In genomic region chr4:5893013-5893580, GRCh38 we compare ENCODE assay signal across 9 cellular contexts. TPM values are rescaled to one million over a fixed set of nuclear protein-coding genes. Genes with fewer than 3 reads are reported as not detected.
DNase-seq lines count a peak whose midpoint lies in the region; ATAC-seq and TF ChIP-seq lines count a peak whose summit lies in the region.
"Had no signal": no experiment of that assay in that cellular context is flagged by ENCODE, and none has a peak within 500 bp of the region (broad histone marks: within the 10 kb centered on the region; RNA-seq: fewer than 3 reads in every experiment).

Gene CRMP1 (minus strand): TSS chr4:5893086. CDS start chr4:5892969, 117 bp downstream.

- H3K4me1 ChIP-seq in Karpas-422 (ENCODE audit: low read length) = peaks cover 41% of the 10 kb centered on the region

- H3K4me2 ChIP-seq in Karpas-422 (ENCODE audit: low read depth, low read length, poor library complexity, severe bottlenecking) = peak within 1 kb of the TSS; percentile 13

- no peak for DNase-seq in A172 (ENCODE audit: low spot score)
- DNase-seq in Karpas-422 = no peak
- DNase-seq in WTC11 (ENCODE audit: low spot score) = peak; percentile 81
- no peak for DNase-seq in kidney epithelial cell (ENCODE audit: low read depth)
- DNase-seq in UCSD-AML1 (lab: John Stamatoyannopoulos, UW; ENCODE audit: unreplicated experiment) = no peak
- no peak for DNase-seq in HCEC 1CT
- DNase-seq: CD4-positive, alpha-beta memory T cell had no signal

- CTCF ChIA-PET in WTC11 (lab: Charles Lee) = interaction anchor here (0.7 to 2.1 kb wide), 8 partner anchors 10 to 140 kb away, joined by 3 to 13 read pairs (median 6); no protein-coding TSS in a partner anchor

- ATAC-seq in WTC11 (peak; percentile 52), HG03159 (IDR thresholded peaks at IDR 0.05; ENCODE audit: unreplicated experiment) (no peak), GM21825 (IDR thresholded peaks at IDR 0.05; ENCODE audit: unreplicated experiment) (no peak)

- peaks cover 46% of the 10 kb centered on the region for H3K4me1 Mint-ChIP-seq in WTC11

- no peak within 1 kb of the TSS for H3K9ac ChIP-seq in Karpas-422 (ENCODE audit: low read length)

- H3K4me3 ChIP-seq in Karpas-422 (ENCODE audit: low read length) (no peak within 1 kb of the TSS), kidney epithelial cell (ENCODE audit: low read depth, low read length) (no peak within 1 kb of the TSS)

- H3K27ac ChIP-seq in Karpas-422 (ENCODE audit: low read length) = no peak within 1 kb of the TSS

- H3K36me3 ChIP-seq in Karpas-422 (ENCODE audit: insufficient read depth, low read length) = no peaks in the 10 kb centered on the region; the same call in 1 of the 2 replicates
- no peaks in the 10 kb centered on the region for H3K36me3 ChIP-seq in kidney epithelial cell (ENCODE audit: control insufficient read depth, insufficient read depth, low read length)

- TF ChIP-seq CTCF in WTC11 (IDR thresholded peaks at IDR 0.05) (no peak), kidney epithelial cell (IDR thresholded peaks at IDR 0.05; ENCODE audit: insufficient read depth, low read length, poor library complexity, severe bottlenecking) (no peak)

- H3K9me2 ChIP-seq in Karpas-422 (replicated peaks; ENCODE audit: insufficient read depth, low read length) = no peaks in the 10 kb centered on the region

- no peaks in the 10 kb centered on the region for H3K79me2 ChIP-seq in Karpas-422 (ENCODE audit: low read length)

- H4K20me1 ChIP-seq in Karpas-422 (ENCODE audit: insufficient read depth, low read depth, low read length) = no peaks in the 10 kb centered on the region

- H2AFZ ChIP-seq in Karpas-422 (ENCODE audit: low read length) = no peak within 1 kb of the TSS

- peaks cover 85% of the 10 kb centered on the region for H3K27me3 Mint-ChIP-seq in WTC11 (ENCODE audit: low read depth)

- H3K9me3 Mint-ChIP-seq in WTC11 = peaks cover 12% of the 10 kb centered on the region

- H3K27ac Mint-ChIP-seq in WTC11 = no peak within 1 kb of the TSS

- POLR2A ChIA-PET in WTC11 (lab: Charles Lee) = no interaction called here

- H3K27me3 ChIP-seq in Karpas-422 (ENCODE audit: low read length) (peaks cover 5% of the 10 kb centered on the region; the same call in 1 of the 2 replicates), kidney epithelial cell (ENCODE audit: control insufficient read depth, insufficient read depth, low read length) (peaks cover 65% of the 10 kb centered on the region)

- H3K4me3 Mint-ChIP-seq in WTC11 = peak within 1 kb of the TSS; percentile 73

- peaks cover 8% of the 10 kb centered on the region for H3K36me3 Mint-ChIP-seq in WTC11

- peaks cover 5% of the 10 kb centered on the region; the same call in 1 of the 2 replicates for H3K9me3 ChIP-seq in Karpas-422 (ENCODE audit: low read length)

TF ChIP-seq in WTC11, 78 proteins besides CTCF, POLR2A, EP300 and RAD21:
- TF ChIP-seq OVOL2 (CRISPR knock-in tag; IDR thresholded peaks at IDR 0.05; ENCODE audit: borderline replicate concordance) = no peak
- no peak for TF ChIP-seq SOX15 (CRISPR knock-in tag; IDR thresholded peaks at IDR 0.05)
- no peak for TF ChIP-seq HMGA2 (CRISPR knock-in tag; IDR thresholded peaks at IDR 0.05)
- TF ChIP-seq, protein P1, sequence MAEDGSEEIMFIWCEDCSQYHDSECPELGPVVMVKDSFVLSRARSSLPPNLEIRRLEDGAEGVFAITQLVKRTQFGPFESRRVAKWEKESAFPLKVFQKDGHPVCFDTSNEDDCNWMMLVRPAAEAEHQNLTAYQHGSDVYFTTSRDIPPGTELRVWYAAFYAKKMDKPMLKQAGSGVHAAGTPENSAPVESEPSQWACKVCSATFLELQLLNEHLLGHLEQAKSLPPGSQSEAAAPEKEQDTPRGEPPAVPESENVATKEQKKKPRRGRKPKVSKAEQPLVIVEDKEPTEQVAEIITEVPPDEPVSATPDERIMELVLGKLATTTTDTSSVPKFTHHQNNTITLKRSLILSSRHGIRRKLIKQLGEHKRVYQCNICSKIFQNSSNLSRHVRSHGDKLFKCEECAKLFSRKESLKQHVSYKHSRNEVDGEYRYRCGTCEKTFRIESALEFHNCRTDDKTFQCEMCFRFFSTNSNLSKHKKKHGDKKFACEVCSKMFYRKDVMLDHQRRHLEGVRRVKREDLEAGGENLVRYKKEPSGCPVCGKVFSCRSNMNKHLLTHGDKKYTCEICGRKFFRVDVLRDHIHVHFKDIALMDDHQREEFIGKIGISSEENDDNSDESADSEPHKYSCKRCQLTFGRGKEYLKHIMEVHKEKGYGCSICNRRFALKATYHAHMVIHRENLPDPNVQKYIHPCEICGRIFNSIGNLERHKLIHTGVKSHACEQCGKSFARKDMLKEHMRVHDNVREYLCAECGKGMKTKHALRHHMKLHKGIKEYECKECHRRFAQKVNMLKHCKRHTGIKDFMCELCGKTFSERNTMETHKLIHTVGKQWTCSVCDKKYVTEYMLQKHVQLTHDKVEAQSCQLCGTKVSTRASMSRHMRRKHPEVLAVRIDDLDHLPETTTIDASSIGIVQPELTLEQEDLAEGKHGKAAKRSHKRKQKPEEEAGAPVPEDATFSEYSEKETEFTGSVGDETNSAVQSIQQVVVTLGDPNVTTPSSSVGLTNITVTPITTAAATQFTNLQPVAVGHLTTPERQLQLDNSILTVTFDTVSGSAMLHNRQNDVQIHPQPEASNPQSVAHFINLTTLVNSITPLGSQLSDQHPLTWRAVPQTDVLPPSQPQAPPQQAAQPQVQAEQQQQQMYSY (CRISPR knock-in tag; IDR thresholded peaks at IDR 0.05) = no peak
- TF ChIP-seq NFE2L1 (CRISPR knock-in tag; IDR thresholded peaks at IDR 0.05) = 0 out of 2 replicates have a peak, but pooled peaks have one; percentile 17
- TF ChIP-seq ZNF219 (CRISPR knock-in tag; IDR thresholded peaks at IDR 0.05; ENCODE audit: borderline replicate concordance) = no peak
- TF ChIP-seq ZNF512 (CRISPR knock-in tag; IDR thresholded peaks at IDR 0.05; ENCODE audit: borderline replicate concordance) = no peak
- 0 out of 2 replicates have a peak, but pooled peaks have one; percentile 11 for TF ChIP-seq FOXP4 (CRISPR knock-in tag; IDR thresholded peaks at IDR 0.05)
- TF ChIP-seq MAX (CRISPR knock-in tag; IDR thresholded peaks at IDR 0.05) = peak; percentile 21; the same call in 1 of the 2 replicates
- TF ChIP-seq RORB (CRISPR knock-in tag; IDR thresholded peaks at IDR 0.05) = no peak
- no peak for TF ChIP-seq ZNF671 (CRISPR knock-in tag; IDR thresholded peaks at IDR 0.05)
- no peak for TF ChIP-seq ZNF121 (CRISPR knock-in tag; IDR thresholded peaks at IDR 0.05)
- TF ChIP-seq, protein P2, sequence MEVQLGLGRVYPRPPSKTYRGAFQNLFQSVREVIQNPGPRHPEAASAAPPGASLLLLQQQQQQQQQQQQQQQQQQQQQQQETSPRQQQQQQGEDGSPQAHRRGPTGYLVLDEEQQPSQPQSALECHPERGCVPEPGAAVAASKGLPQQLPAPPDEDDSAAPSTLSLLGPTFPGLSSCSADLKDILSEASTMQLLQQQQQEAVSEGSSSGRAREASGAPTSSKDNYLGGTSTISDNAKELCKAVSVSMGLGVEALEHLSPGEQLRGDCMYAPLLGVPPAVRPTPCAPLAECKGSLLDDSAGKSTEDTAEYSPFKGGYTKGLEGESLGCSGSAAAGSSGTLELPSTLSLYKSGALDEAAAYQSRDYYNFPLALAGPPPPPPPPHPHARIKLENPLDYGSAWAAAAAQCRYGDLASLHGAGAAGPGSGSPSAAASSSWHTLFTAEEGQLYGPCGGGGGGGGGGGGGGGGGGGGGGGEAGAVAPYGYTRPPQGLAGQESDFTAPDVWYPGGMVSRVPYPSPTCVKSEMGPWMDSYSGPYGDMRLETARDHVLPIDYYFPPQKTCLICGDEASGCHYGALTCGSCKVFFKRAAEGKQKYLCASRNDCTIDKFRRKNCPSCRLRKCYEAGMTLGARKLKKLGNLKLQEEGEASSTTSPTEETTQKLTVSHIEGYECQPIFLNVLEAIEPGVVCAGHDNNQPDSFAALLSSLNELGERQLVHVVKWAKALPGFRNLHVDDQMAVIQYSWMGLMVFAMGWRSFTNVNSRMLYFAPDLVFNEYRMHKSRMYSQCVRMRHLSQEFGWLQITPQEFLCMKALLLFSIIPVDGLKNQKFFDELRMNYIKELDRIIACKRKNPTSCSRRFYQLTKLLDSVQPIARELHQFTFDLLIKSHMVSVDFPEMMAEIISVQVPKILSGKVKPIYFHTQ (CRISPR knock-in tag; IDR thresholded peaks at IDR 0.05) = no peak
TF ChIP-seq in WTC11: peak in this region for 3.

RNA-seq across cellular contexts. Expression of gene CRMP1, which starts in this region (rescaled TPM):
- 51.5 and 55.6 TPM in 2 replicates for total RNA-seq in A172 (2014; rRNA removed; shearing (Covaris generic))
- 0.40 and 0.48 TPM in 2 replicates for total RNA-seq in Karpas-422 (2014; rRNA removed; shearing (Covaris generic); ENCODE audit: low replicate concordance)
- total RNA-seq in WTC11 (2021) = 109 to 134 TPM (median 110 TPM) in 3 replicates
- total RNA-seq in kidney epithelial cell = 15.4 and 16.5 TPM in 2 replicates
- total RNA-seq: CD4-positive, alpha-beta memory T cell had no signal

Comparison
In these comparisons a context has a peak if more than half of its experiments do, and no peak if none do; other contexts are left out.
1. RNA of gene CRMP1 (total RNA-seq): 109 to 134 TPM in WTC11, 51.5 to 55.6 TPM in A172 and 15.4 to 16.5 TPM in kidney epithelial cell; 0.40 to 0.48 TPM in Karpas-422; every median in the first group is over 10 times any median in the second.